ENCODE assay signal across 1 cellular context in the genomic region with DNA sequence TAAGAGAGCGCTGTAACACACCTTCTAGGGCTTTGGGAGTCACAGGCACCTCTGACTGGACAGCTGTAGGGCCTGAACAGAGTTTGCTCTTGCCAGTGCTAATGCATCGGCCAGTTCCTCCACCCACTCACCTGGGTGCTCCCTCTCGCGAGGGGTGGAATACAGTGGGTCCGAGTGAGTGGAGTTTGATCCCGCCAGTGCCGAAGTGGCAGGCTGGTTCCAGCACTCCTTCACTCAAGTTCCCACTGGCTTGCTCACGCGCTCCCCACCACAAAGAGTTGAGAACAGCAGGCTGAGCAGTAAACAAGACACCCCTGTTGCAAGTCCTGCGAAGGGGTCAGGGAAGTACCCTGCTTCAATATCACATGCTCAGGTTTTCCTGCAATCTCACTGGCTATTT.
TF ChIP-seq lines count a peak whose summit lies in the region.

No MANE protein-coding gene starts in this region.

TF ChIP-seq in IMR-90, 13 proteins besides CTCF, POLR2A, EP300 and RAD21 (continued from another document):
- TF ChIP-seq, protein P1, sequence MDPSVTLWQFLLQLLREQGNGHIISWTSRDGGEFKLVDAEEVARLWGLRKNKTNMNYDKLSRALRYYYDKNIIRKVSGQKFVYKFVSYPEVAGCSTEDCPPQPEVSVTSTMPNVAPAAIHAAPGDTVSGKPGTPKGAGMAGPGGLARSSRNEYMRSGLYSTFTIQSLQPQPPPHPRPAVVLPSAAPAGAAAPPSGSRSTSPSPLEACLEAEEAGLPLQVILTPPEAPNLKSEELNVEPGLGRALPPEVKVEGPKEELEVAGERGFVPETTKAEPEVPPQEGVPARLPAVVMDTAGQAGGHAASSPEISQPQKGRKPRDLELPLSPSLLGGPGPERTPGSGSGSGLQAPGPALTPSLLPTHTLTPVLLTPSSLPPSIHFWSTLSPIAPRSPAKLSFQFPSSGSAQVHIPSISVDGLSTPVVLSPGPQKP (IDR thresholded peaks at IDR 0.05; ENCODE audit: borderline replicate concordance, low read depth, low read length) = no peak
- no peak for TF ChIP-seq BHLHE40 (IDR thresholded peaks at IDR 0.05; ENCODE audit: low read depth, low read length)
- no peak for TF ChIP-seq CHD1 (IDR thresholded peaks at IDR 0.05; ENCODE audit: low read depth, low read length)
- no peak for TF ChIP-seq MAZ (IDR thresholded peaks at IDR 0.05; ENCODE audit: borderline replicate concordance, low read depth, low read length)
- no peak for TF ChIP-seq NFE2L2 (IDR thresholded peaks at IDR 0.05; ENCODE audit: low read depth, low read length)
- TF ChIP-seq SMC3 (IDR thresholded peaks at IDR 0.05; ENCODE audit: low read depth, low read length) = no peak
- no peak for TF ChIP-seq MAFK (IDR thresholded peaks at IDR 0.05; ENCODE audit: low read depth, low read length)
- TF ChIP-seq, protein P2, sequence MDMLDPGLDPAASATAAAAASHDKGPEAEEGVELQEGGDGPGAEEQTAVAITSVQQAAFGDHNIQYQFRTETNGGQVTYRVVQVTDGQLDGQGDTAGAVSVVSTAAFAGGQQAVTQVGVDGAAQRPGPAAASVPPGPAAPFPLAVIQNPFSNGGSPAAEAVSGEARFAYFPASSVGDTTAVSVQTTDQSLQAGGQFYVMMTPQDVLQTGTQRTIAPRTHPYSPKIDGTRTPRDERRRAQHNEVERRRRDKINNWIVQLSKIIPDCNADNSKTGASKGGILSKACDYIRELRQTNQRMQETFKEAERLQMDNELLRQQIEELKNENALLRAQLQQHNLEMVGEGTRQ (IDR thresholded peaks at IDR 0.05; ENCODE audit: low read depth, low read length) = no peak
- no peak for TF ChIP-seq CEBPB (IDR thresholded peaks at IDR 0.05; ENCODE audit: low read depth, low read length)
- no peak for TF ChIP-seq RFX5 (IDR thresholded peaks at IDR 0.05; ENCODE audit: low read depth, low read length)
